Comparison of ENCODE assay signal across 33 cellular contexts in the genomic region with DNA sequence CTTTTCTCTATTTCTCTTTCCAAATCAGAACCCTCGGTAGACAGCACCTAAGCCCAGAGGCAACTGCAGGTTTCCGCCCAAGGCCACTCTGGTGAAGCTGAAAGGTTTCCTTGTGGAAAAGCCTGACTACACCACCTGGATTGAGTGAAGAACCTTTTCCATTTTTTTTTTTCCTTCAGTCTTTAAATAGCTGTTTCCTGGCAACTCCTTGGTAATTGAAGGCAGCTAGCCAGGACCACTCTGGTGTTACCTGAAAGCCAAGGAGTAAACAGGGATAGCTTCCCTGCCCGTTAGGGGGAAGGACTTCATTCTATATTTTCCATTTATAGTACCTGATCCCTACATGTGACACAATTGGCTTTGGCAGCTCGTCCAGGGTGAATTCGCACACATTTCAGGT.
"Had no signal": no experiment of that assay in that cellular context is flagged by ENCODE, and none has a peak within 500 bp of the region (broad histone marks: within the 10 kb centered on the region; RNA-seq: fewer than 3 reads in every experiment).

No MANE protein-coding gene starts in this region.

- DNase-seq: Kasumi-1, MG63, NCI-H1048, NCI-H1092 treated with DMSO at 0.1 percent for 48 hours, NCI-H1105 treated with DMSO at 0.1 percent for 48 hours, NCI-H1417, NCI-H1436, NCI-H146, NCI-H1694, NCI-H187, NCI-H1930, NCI-H2029 treated with DMSO at 0.1 percent for 48 hours, NCI-H2081 treated with DMSO at 0.1 percent for 48 hours, NCI-H2107, NCI-H2171, NCI-H226, NCI-H446 treated with DMSO at 0.1 percent for 48 hours, NCI-H510A, NCI-H524, NCI-H526, NCI-H69, NCI-H748 treated with DMSO at 0.1 percent for 48 hours, NCI-H82, PC-9, SHP77, SIG-M5, SJCRH30, T-cell had no signal

- H3K27me3 ChIP-seq: MG63, SJCRH30 had no signal

- H3K4me1 ChIP-seq: SJCRH30 had no signal

- H3K4me3 ChIP-seq: MG63, PC-9, SJCRH30, SK-N-MC had no signal

- H3K4me2 ChIP-seq: PC-9 had no signal

- H3K9me3 ChIP-seq: MG63, SJCRH30 had no signal

- H3K27ac ChIP-seq: PC-9, RWPE1, SJCRH30, SK-N-MC had no signal

- ATAC-seq: Panc1, Right ventricle myocardium inferior, SK-N-SH treated with all-trans-retinoic acid at 6 μM for 48 hours, T-cell had no signal

- H3K36me3 ChIP-seq: MG63, SJCRH30 had no signal
